In genomic region chr5:142387022-142387682, GRCh38 we compare ENCODE assay signal across 2 cellular contexts.
TF ChIP-seq lines count a peak whose summit lies in the region.

No MANE protein-coding gene starts in this region.

TF ChIP-seq in GM23338, 12 proteins besides CTCF, POLR2A, EP300 and RAD21:
- no peak for TF ChIP-seq ZNF462 (CRISPR knock-in tag; IDR thresholded peaks at IDR 0.05)
- TF ChIP-seq ZNF331 (CRISPR knock-in tag; IDR thresholded peaks at IDR 0.05; ENCODE audit: low read depth), result no peak
- TF ChIP-seq POLR2AphosphoS5 (IDR thresholded peaks at IDR 0.05; ENCODE audit: low read depth), result no peak
- TF ChIP-seq JUNB (IDR thresholded peaks at IDR 0.05; ENCODE audit: unreplicated experiment), result no peak
- no peak for TF ChIP-seq ZNF114 (CRISPR knock-in tag; IDR thresholded peaks at IDR 0.05)
- no peak for TF ChIP-seq STAT1 (IDR thresholded peaks at IDR 0.05; ENCODE audit: unreplicated experiment)
- no peak for TF ChIP-seq EZH2 (IDR thresholded peaks at IDR 0.05; ENCODE audit: low read depth, unreplicated experiment)
- no peak for TF ChIP-seq ETS1 (IDR thresholded peaks at IDR 0.05)
- TF ChIP-seq REST (IDR thresholded peaks at IDR 0.05; ENCODE audit: unreplicated experiment), result no peak

TF ChIP-seq in H1, 55 proteins besides CTCF, POLR2A, EP300 and RAD21:
- TF ChIP-seq MAFK (IDR thresholded peaks at IDR 0.05; ENCODE audit: low read depth, low read length) (no peak), E2F6 (IDR thresholded peaks at IDR 0.05) (no peak), JUND (IDR thresholded peaks at IDR 0.05; ENCODE audit: low read length) (no peak), CBX5 (IDR thresholded peaks at IDR 0.05; ENCODE audit: low read depth, low read length) (no peak), RXRA (IDR thresholded peaks at IDR 0.05; ENCODE audit: insufficient read depth, low read depth, low read length) (no peak), SIRT6 (IDR thresholded peaks at IDR 0.05; ENCODE audit: low read length) (no peak), SIX5 (IDR thresholded peaks at IDR 0.05; ENCODE audit: low read depth, low read length) (no peak), KDM4A (IDR thresholded peaks at IDR 0.05; ENCODE audit: low read depth, low read length, severe bottlenecking) (no peak), POU5F1 (IDR thresholded peaks at IDR 0.05; ENCODE audit: low read depth, low read length) (no peak), SP1 (IDR thresholded peaks at IDR 0.05; ENCODE audit: low read depth, low read length) (no peak), SP4 (IDR thresholded peaks at IDR 0.05; ENCODE audit: low read length) (no peak), HDAC2 (IDR thresholded peaks at IDR 0.05; ENCODE audit: borderline replicate concordance in 1 of 2, low read depth in 2 of 2, low read length in 2 of 2) (no peak), YY1 (IDR thresholded peaks at IDR 0.05; ENCODE audit: low read depth, low read length) (no peak), FOSL1 (IDR thresholded peaks at IDR 0.05; ENCODE audit: insufficient read depth, low read depth, low read length) (no peak), SAP30 (IDR thresholded peaks at IDR 0.05; ENCODE audit: insufficient read depth, insufficient replicate concordance, low read length) (no peak), EGR1 (IDR thresholded peaks at IDR 0.05; ENCODE audit: borderline replicate concordance, low read depth, low read length) (no peak), CTBP2 (IDR thresholded peaks at IDR 0.05; ENCODE audit: borderline replicate concordance, insufficient read depth, insufficient read length, low read length) (no peak), NANOG (IDR thresholded peaks at IDR 0.05; ENCODE audit: insufficient read depth, low read depth, low read length, poor library complexity, severe bottlenecking) (no peak), RNF2 (IDR thresholded peaks at IDR 0.05; ENCODE audit: borderline replicate concordance, low read depth, low read length, missing control alignments, poor library complexity, severe bottlenecking) (no peak)
- TF ChIP-seq, protein P1, sequence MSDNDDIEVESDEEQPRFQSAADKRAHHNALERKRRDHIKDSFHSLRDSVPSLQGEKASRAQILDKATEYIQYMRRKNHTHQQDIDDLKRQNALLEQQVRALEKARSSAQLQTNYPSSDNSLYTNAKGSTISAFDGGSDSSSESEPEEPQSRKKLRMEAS (IDR thresholded peaks at IDR 0.05), result no peak
